ENCODE assay signal across 21 cellular contexts in genomic region chrX:10216208-10216607, GRCh38. TPM values are rescaled to one million over a fixed set of nuclear protein-coding genes. Genes with fewer than 3 reads are reported as not detected.
DNase-seq lines count a peak whose midpoint lies in the region; ATAC-seq, FAIRE-seq and TF ChIP-seq lines count a peak whose summit lies in the region.
"Had no signal": no experiment of that assay in that cellular context is flagged by ENCODE, and none has a peak within 500 bp of the region (broad histone marks: within the 10 kb centered on the region; RNA-seq: fewer than 3 reads in every experiment).

No MANE protein-coding gene starts in this region.

- TF ChIP-seq CTCF in lung (IDR thresholded peaks at IDR 0.05; ENCODE audit: control extremely low read depth, extremely low read depth), result no peak

- FAIRE-seq in urothelium cell line (lab: Jason Lieb, UNC), result no peak
- FAIRE-seq: A204.1, G401.6, GM12892, H1 had no signal

- H3K9me3 ChIP-seq in lung (ENCODE audit: control insufficient read depth in 2 of 2, insufficient read depth in 1 of 2, low read length in 1 of 2), result peaks cover 0 to 5% of the 10 kb centered on the region in 2 donors
- H3K9me3 ChIP-seq: Caco-2 had no signal

- DNase-seq in NCI-H1417 (lab: John Stamatoyannopoulos, UW) (peak in 2 of 3 experiments; percentile 20 to 62), NCI-H1417 treated with DMSO at 0.1 percent for 48 hours (lab: John Stamatoyannopoulos, UW) (no peak), NCI-H69 (lab: John Stamatoyannopoulos, UW) (peak; percentile 47), lung (ENCODE audit: low spot score) (no peak), urothelium cell line (ENCODE audit: low spot score) (no peak)
- DNase-seq: Caco-2; CD4-positive, CD25-positive, alpha-beta regulatory T cell; CD8-positive, alpha-beta T cell; DMS153; DND-41; GM23248; H7; HCEC 1CT had no signal

- no peaks in the 10 kb centered on the region for H3K4me1 ChIP-seq in lung (ENCODE audit: control insufficient read depth in 2 of 2, insufficient read depth in 2 of 2, low read length in 2 of 2)
- H3K4me1 ChIP-seq: Caco-2 had no signal

- H3K36me3 ChIP-seq in lung (ENCODE audit: control insufficient read depth in 2 of 2, insufficient read depth in 2 of 2, low read length in 2 of 2), result peaks cover 5 to 7% of the 10 kb centered on the region in 2 donors
- H3K36me3 ChIP-seq: BLaER1 had no signal

- H3K4me3 ChIP-seq in lung, result no peak overlapping the region
- H3K4me3 ChIP-seq: BLaER1, GM23248 had no signal

- H3K27me3 ChIP-seq in lung (ENCODE audit: control insufficient read depth, insufficient read depth), result no peaks in the 10 kb centered on the region

- H3K27ac ChIP-seq in lung (ENCODE audit: low read depth in 1 of 2, low read length in 1 of 2), result no peak overlapping the region
- H3K27ac ChIP-seq: 22Rv1, BLaER1, C4-2B, GM23248 had no signal

- ATAC-seq in lung (ENCODE audit: insufficient read depth, low FRiP score) (peak; percentile 29), GM19467 (IDR thresholded peaks at IDR 0.05; ENCODE audit: unreplicated experiment) (no peak)
- ATAC-seq: CD8-positive, alpha-beta T cell had no signal

- WGBS in lung, 2 donors, result 60 to 85% methylated on average over 8 of the region's 8 CpGs

RNA-seq across cellular contexts. Expression of gene CLCN4, which starts 59.4 kb away (rescaled TPM):
- 10 to 100 TPM in 1 of 2 donors, 1 to 10 TPM in 1; 9.3 to 11.3 TPM for total RNA-seq in lung
- polyA plus RNA-seq in lung, result 1 to 10 TPM; 2.1 to 2.3 TPM
- polyA plus RNA-seq: CD4-positive, CD25-positive, alpha-beta regulatory T cell had no signal

Comparison
In these comparisons a context has a peak if more than half of its experiments do, and no peak if none do; other contexts are left out.
1. DNase-seq: peak in NCI-H1417 (2 of 3) and NCI-H69 (single experiment); none in NCI-H1417 treated with DMSO at 0.1 percent for 48 hours (single experiment), lung (single experiment) and urothelium cell line (single experiment).